ENCODE assay signal across 11 cellular contexts in genomic region chr15:44812029-44812517, GRCh38.
DNase-seq lines count a peak whose midpoint lies in the region; ATAC-seq lines count a peak whose summit lies in the region.
"Had no signal": no experiment of that assay in that cellular context is flagged by ENCODE, and none has a peak within 500 bp of the region (broad histone marks: within the 10 kb centered on the region; RNA-seq: fewer than 3 reads in every experiment).

No MANE protein-coding gene starts in this region.

- intact Hi-C loops in Right ventricle myocardium inferior (cut with DNase I) (loop anchor here (10.0 kb wide), 1 partner anchor 103 kb away; no protein-coding TSS in a partner anchor), cardiac septum (cut with DNase I) (no loop called here)

- ATAC-seq in Right ventricle myocardium inferior, result peak; percentile 31
- ATAC-seq in esophagus mucosa, result peak; percentile 41
- no peak for ATAC-seq in HG03159 (IDR thresholded peaks at IDR 0.05; ENCODE audit: unreplicated experiment)

- DNase-seq in Right ventricle myocardium inferior (ENCODE audit: missing footprints), result no peak
- no peak for DNase-seq in cardiac septum (ENCODE audit: low spot score)
- DNase-seq in NCI-H526 (lab: John Stamatoyannopoulos, UW), result peak; percentile 95 to 96
- DNase-seq in activated CD4-positive, alpha-beta T cell treated with anti-CD3 and anti-CD28 coated beads for 48 hours, result no peak
- DNase-seq in NCI-H2227 (lab: John Stamatoyannopoulos, UW; ENCODE audit: unreplicated experiment), result no peak
- DNase-seq in MV-4-11 (lab: John Stamatoyannopoulos, UW), result no peak
- DNase-seq: activated CD4-positive, alpha-beta T cell treated with anti-CD3 and anti-CD28 coated beads for 4 hours; activated gamma-delta T cell treated with Interleukin-2 at 50 U/mL for 16 hours; kidney glomerular epithelial cell had no signal

Comparison
In these comparisons a context has a peak if more than half of its experiments do, and no peak if none do; other contexts are left out.
1. DNase-seq: peak in NCI-H526 (2 of 2); none in Right ventricle myocardium inferior (single experiment), cardiac septum (single experiment), activated CD4-positive, alpha-beta T cell treated with anti-CD3 and anti-CD28 coated beads for 48 hours (single experiment), NCI-H2227 (single experiment) and MV-4-11 (single experiment).